ENCODE assay signal across 8 cellular contexts in the genomic region with DNA sequence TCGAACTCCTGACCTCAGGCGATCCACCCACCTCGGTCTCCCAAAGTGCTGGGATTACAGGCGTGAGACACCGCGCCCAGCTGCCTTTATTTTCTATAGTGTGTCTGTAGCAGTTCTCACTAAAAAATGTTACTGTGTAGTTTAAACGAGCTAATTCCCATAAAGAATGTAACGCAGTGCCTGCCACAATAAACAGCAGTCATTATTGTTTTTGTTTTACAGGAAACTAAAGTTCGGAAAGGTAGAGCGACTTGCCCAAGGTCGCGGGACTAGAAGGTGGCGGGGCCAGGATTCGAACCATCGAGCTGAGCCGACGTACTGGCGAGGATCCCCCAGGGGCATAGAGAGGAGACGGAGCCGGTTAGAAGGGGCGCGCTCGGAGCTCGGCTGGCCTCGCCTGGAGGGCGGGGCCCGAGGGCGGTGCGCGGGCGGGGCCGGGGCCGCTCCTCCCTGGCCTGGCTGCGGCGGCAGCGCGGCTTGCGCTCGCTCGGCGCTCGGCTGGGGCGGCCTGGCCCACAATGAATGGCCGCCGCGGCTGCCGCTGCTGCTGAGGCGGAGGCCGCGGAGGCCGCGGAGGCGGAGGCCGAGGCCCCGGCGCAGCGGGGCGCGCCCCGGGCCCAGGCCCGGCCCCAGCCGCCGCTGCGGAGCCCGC. TPM values are rescaled to one million over a fixed set of nuclear protein-coding genes. Genes with fewer than 3 reads are reported as not detected.
A peak's percentile ranks its signal among the peaks of the same experiment; 100 is the strongest.
DNase-seq lines count a peak whose midpoint lies in the region; ATAC-seq and TF ChIP-seq lines count a peak whose summit lies in the region.

NACC1 (plus strand) TSS at position 493 of the 652 bp plus-strand sequence. CDS start 16,944 bp downstream, outside the sequence.

- peak within 1 kb of the TSS; percentile 95 for H3K27ac Mint-ChIP-seq in activated CD8-positive, alpha-beta T cell treated with anti-CD3 and anti-CD28 coated beads for 36 hours

- TF ChIP-seq CTCF in AG10803 (conservative IDR thresholded peaks at IDR 0.05; ENCODE audit: low read length) (no peak), lower lobe of right lung (IDR thresholded peaks at IDR 0.05) (no peak)
- TF ChIP-seq CTCF in activated CD8-positive, alpha-beta T cell treated with anti-CD3 and anti-CD28 coated beads for 36 hours (IDR thresholded peaks at IDR 0.05), result no peak

- DNase-seq in AG10803 (ENCODE audit: low read depth) (peak; percentile 86), NCI-H774 (lab: John Stamatoyannopoulos, UW) (peak; percentile 88), ecto neural progenitor cell (ENCODE audit: low spot score) (peak; percentile 94), lower lobe of right lung (peak; percentile 93)
- DNase-seq in activated CD8-positive, alpha-beta T cell treated with anti-CD3 and anti-CD28 coated beads for 36 hours, result peak; percentile 92
- DNase-seq in stimulated activated CD4-positive, alpha-beta T cell treated with anti-CD3 and anti-CD28 coated beads, TNF-alpha, amount 100 ng/mL, for 1 hour (ENCODE audit: low read depth in 3 of 3, low spot score in 1 of 3), result peak; percentile 64 to 86 (median 78)

- H3K9me3 ChIP-seq in lower lobe of right lung, result no peaks in the 10 kb centered on the region

- H3K9me3 Mint-ChIP-seq in activated CD8-positive, alpha-beta T cell treated with anti-CD3 and anti-CD28 coated beads for 36 hours, result no peaks in the 10 kb centered on the region

- peaks cover 39% of the 10 kb centered on the region for H3K4me1 ChIP-seq in lower lobe of right lung

- CTCF ChIA-PET in activated CD8-positive, alpha-beta T cell treated with anti-CD3 and anti-CD28 coated beads for 36 hours (lab: Charles Lee), result interaction anchor here (0.6 to 5.4 kb wide), 9 partner anchors 13 to 152 kb away, joined by 3 to 39 read pairs (median 4); partner anchors contain the start of genes IER2 and STX10

- intact Hi-C loops in activated CD8-positive, alpha-beta T cell treated with anti-CD3 and anti-CD28 coated beads for 36 hours (cut with micrococcal nuclease), result loop anchor here (5.0 kb wide), 1 partner anchor 34 kb away; the partner anchor contains the start of genes IER2 and STX10
- intact Hi-C loops in lower lobe of right lung (cut with DNase I), result no loop called here

- peak; percentile 35 for ATAC-seq in HG03469 (IDR thresholded peaks at IDR 0.05; ENCODE audit: unreplicated experiment)
- peak; percentile 84 for ATAC-seq in activated CD8-positive, alpha-beta T cell treated with anti-CD3 and anti-CD28 coated beads for 36 hours
- ATAC-seq in lower lobe of right lung, result peak; percentile 95 to 96

- peak within 1 kb of the TSS; percentile 96 for H3K4me3 ChIP-seq in AG10803 (ENCODE audit: low read length)
- peak within 1 kb of the TSS; percentile 84 for H3K4me3 ChIP-seq in lower lobe of right lung

- H3K27me3 Mint-ChIP-seq in activated CD8-positive, alpha-beta T cell treated with anti-CD3 and anti-CD28 coated beads for 36 hours, result no peaks in the 10 kb centered on the region

- H3K27me3 ChIP-seq in lower lobe of right lung (ENCODE audit: low read depth), result no peaks in the 10 kb centered on the region

- peak within 1 kb of the TSS; percentile 71 for H3K27ac ChIP-seq in lower lobe of right lung

- TF ChIP-seq POLR2A in GM19193 (IDR thresholded peaks at IDR 0.05; ENCODE audit: extremely low read depth, insufficient read depth, insufficient read length), result peak; percentile 29

- POLR2A ChIA-PET in activated CD8-positive, alpha-beta T cell treated with anti-CD3 and anti-CD28 coated beads for 36 hours (lab: Charles Lee), result interaction anchor here (0.7 to 7.6 kb wide), 9 partner anchors 12 to 721 kb away, joined by 3 to 63 read pairs (median 19); partner anchors contain the start of genes IER2, LYL1 and STX10

- H3K36me3 ChIP-seq in lower lobe of right lung, result peaks cover 27% of the 10 kb centered on the region

- H3K4me3 Mint-ChIP-seq in activated CD8-positive, alpha-beta T cell treated with anti-CD3 and anti-CD28 coated beads for 36 hours, result peak within 1 kb of the TSS; percentile 86

- peaks cover 24% of the 10 kb centered on the region for H3K36me3 Mint-ChIP-seq in activated CD8-positive, alpha-beta T cell treated with anti-CD3 and anti-CD28 coated beads for 36 hours (ENCODE audit: low read depth)

- peaks cover 52% of the 10 kb centered on the region for H3K4me1 Mint-ChIP-seq in activated CD8-positive, alpha-beta T cell treated with anti-CD3 and anti-CD28 coated beads for 36 hours (ENCODE audit: low read depth)

RNA-seq across cellular contexts. Expression of gene NACC1, which starts in this region (rescaled TPM):
- 10 to 100 TPM; 73.8 to 87.5 TPM for total RNA-seq in activated CD8-positive, alpha-beta T cell treated with anti-CD3 and anti-CD28 coated beads for 36 hours
- 35.2 TPM for total RNA-seq in lower lobe of right lung

Comparison
In these comparisons a context has a peak if more than half of its experiments do, and no peak if none do; other contexts are left out.
1. Peak in every context shown above with its lines: DNase-seq, ATAC-seq, H3K4me3 ChIP-seq and H3K27ac ChIP-seq.
2. ATAC-seq: peak in every context shown above with its lines; median percentile 96 in lower lobe of right lung; 84 in activated CD8-positive, alpha-beta T cell treated with anti-CD3 and anti-CD28 coated beads for 36 hours; 35 in HG03469.